Comparison of ENCODE assay signal across 35 cellular contexts in genomic region chr1:46352363-46352762, GRCh38.
"Had no signal": no experiment of that assay in that cellular context is flagged by ENCODE, and none has a peak within 500 bp of the region (broad histone marks: within the 10 kb centered on the region; RNA-seq: fewer than 3 reads in every experiment).

No MANE protein-coding gene starts in this region.

- H3K9me3 Mint-ChIP-seq: activated B cell treated with CpG ODN at 0.5 μM for 24 hours; activated CD4-positive, alpha-beta memory T cell treated with anti-CD3 and anti-CD28 coated beads for 36 hours; activated CD4-positive, alpha-beta T cell treated with anti-CD3 and anti-CD28 coated beads, Interleukin-2, amount 10 ng/mL, durations not matched to agents 24 days and 14 days; activated CD8-positive, alpha-beta T cell treated with anti-CD3 and anti-CD28 coated beads for 36 hours; activated naive CD4-positive, alpha-beta T cell treated with anti-CD3 and anti-CD28 coated beads for 36 hours; activated naive CD4-positive, alpha-beta T cell treated with anti-CD3 and anti-CD28 coated beads, Interleukin-2, amount 50 U/mL, for 72 hours; activated naive CD8-positive, alpha-beta T cell treated with anti-CD3 and anti-CD28 coated beads for 36 hours; activated T-cell treated with anti-CD3 and anti-CD28 coated beads, Interleukin-2, amount 50 U/mL, for 4 hours; activated T-cell treated with anti-CD3 and anti-CD28 coated beads, Interleukin-2, amount 50 U/mL, for 72 hours; activated T-helper 1 cell treated with anti-CD3 and anti-CD28 coated beads, Interleukin-12 subunit alpha, Interleukin-12 subunit beta, Interleukin-2, Interleukin-4 antibody, amounts not matched to agents 30 ng/mL and 10 ng/mL and 1 ng/mL, durations not matched to agents 14 hours and 24 hours and 36 hours; activated T-helper 17 cell treated with anti-CD3 and anti-CD28 coated beads, Interleukin-2, amount 50 U/mL, for 72 hours; T-helper 1 cell treated with Interleukin-12 subunit alpha and Interleukin-12 subunit beta and Interleukin-4 antibody, amounts not matched to agents 30 μg/mL and 1 μg/mL, for 36 hours had no signal

- H3K27ac ChIP-seq: adrenal gland, body of pancreas, brain microvascular endothelial cell, breast epithelium, VCaP had no signal

- H3K4me3 ChIP-seq: adrenal gland, body of pancreas, breast epithelium had no signal

- FAIRE-seq: astrocyte, TTC549 had no signal

- H3K27me3 ChIP-seq: adrenal gland, body of pancreas, brain microvascular endothelial cell, breast epithelium had no signal

- H3K4me1 ChIP-seq: body of pancreas, breast epithelium had no signal

- H3K27ac Mint-ChIP-seq: activated B cell treated with CpG ODN at 0.5 μM for 24 hours; activated CD4-positive, alpha-beta memory T cell treated with anti-CD3 and anti-CD28 coated beads for 36 hours; activated CD4-positive, alpha-beta T cell treated with anti-CD3 and anti-CD28 coated beads, Interleukin-2, amount 10 ng/mL, durations not matched to agents 24 days and 14 days; activated CD8-positive, alpha-beta T cell treated with anti-CD3 and anti-CD28 coated beads for 36 hours; activated naive CD4-positive, alpha-beta T cell treated with anti-CD3 and anti-CD28 coated beads for 36 hours; activated naive CD8-positive, alpha-beta T cell treated with anti-CD3 and anti-CD28 coated beads for 36 hours; activated T-cell treated with anti-CD3 and anti-CD28 coated beads, Interleukin-2, amount 50 U/mL, for 72 hours; activated T-helper 1 cell treated with anti-CD3 and anti-CD28 coated beads, Interleukin-12 subunit alpha, Interleukin-12 subunit beta, Interleukin-2, Interleukin-4 antibody, amounts not matched to agents 30 ng/mL and 10 ng/mL and 1 ng/mL, durations not matched to agents 14 hours and 24 hours and 36 hours; activated T-helper 17 cell treated with anti-CD3 and anti-CD28 coated beads, Interleukin-2, amount 50 U/mL, for 72 hours; T-helper 1 cell treated with Interleukin-12 subunit alpha and Interleukin-12 subunit beta and Interleukin-4 antibody, amounts not matched to agents 30 μg/mL and 1 μg/mL, for 36 hours had no signal

- DNase-seq: activated B cell treated with CpG ODN at 0.5 μM for 24 hours; activated CD4-positive, alpha-beta memory T cell treated with anti-CD3 and anti-CD28 coated beads for 36 hours; activated CD4-positive, alpha-beta T cell treated with anti-CD3 and anti-CD28 coated beads for 4 hours; activated CD4-positive, alpha-beta T cell treated with anti-CD3 and anti-CD28 coated beads, Interleukin-2, amount 10 ng/mL, durations not matched to agents 24 days and 14 days; activated CD4-positive, alpha-beta T cell treated with anti-CD3 and anti-CD28 coated beads, Interleukin-2, amount 50 U/mL, for 1 hour; activated CD4-positive, alpha-beta T cell treated with anti-CD3 and anti-CD28 coated beads, Interleukin-2, amount 50 U/mL, for 4 hours; activated CD4-positive, CD25-positive, alpha-beta regulatory T cell treated with anti-CD3 and anti-CD28 coated beads, Interleukin-2, amount 50 U/mL, for 72 hours; activated CD8-positive, alpha-beta memory T cell treated with anti-CD3 and anti-CD28 coated beads, Interleukin-2, amount 50 U/mL, for 4 hours; activated CD8-positive, alpha-beta T cell treated with anti-CD3 and anti-CD28 coated beads for 36 hours; activated effector memory CD4-positive, alpha-beta T cell treated with anti-CD3 and anti-CD28 coated beads, Interleukin-2, amount 50 U/mL, for 16 hours; activated gamma-delta T cell treated with Interleukin-2 at 50 U/mL for 16 hours; activated naive CD4-positive, alpha-beta T cell; activated naive CD4-positive, alpha-beta T cell treated with anti-CD3 and anti-CD28 coated beads for 36 hours; activated naive CD4-positive, alpha-beta T cell treated with anti-CD3 and anti-CD28 coated beads, Interleukin-2, amount 50 U/mL, for 16 hours; activated naive CD8-positive, alpha-beta T cell treated with anti-CD3 and anti-CD28 coated beads for 36 hours; activated T-cell treated with anti-CD3 and anti-CD28 coated beads for 4 hours; activated T-cell treated with anti-CD3 and anti-CD28 coated beads, Interleukin-2, amount 50 U/mL, for 1 hour; activated T-cell treated with anti-CD3 and anti-CD28 coated beads, Interleukin-2, amount 50 U/mL, for 4 hours; activated T-cell treated with anti-CD3 and anti-CD28 coated beads, Interleukin-2, amount 50 U/mL, for 72 hours; adrenal gland; amniotic stem cell; aorta; body of pancreas; brain microvascular endothelial cell; central memory CD4-positive, alpha-beta T cell; T-helper 1 cell; T-helper 9 cell had no signal

- H3K4me3 Mint-ChIP-seq: activated B cell treated with CpG ODN at 0.5 μM for 24 hours; activated CD4-positive, alpha-beta memory T cell treated with anti-CD3 and anti-CD28 coated beads for 36 hours; activated CD4-positive, alpha-beta T cell treated with anti-CD3 and anti-CD28 coated beads, Interleukin-2, amount 10 ng/mL, durations not matched to agents 24 days and 14 days; activated CD8-positive, alpha-beta T cell treated with anti-CD3 and anti-CD28 coated beads for 36 hours; activated naive CD4-positive, alpha-beta T cell treated with anti-CD3 and anti-CD28 coated beads for 36 hours; activated naive CD8-positive, alpha-beta T cell treated with anti-CD3 and anti-CD28 coated beads for 36 hours; activated T-cell treated with anti-CD3 and anti-CD28 coated beads, Interleukin-2, amount 50 U/mL, for 4 hours; activated T-cell treated with anti-CD3 and anti-CD28 coated beads, Interleukin-2, amount 50 U/mL, for 72 hours; activated T-helper 1 cell treated with anti-CD3 and anti-CD28 coated beads, Interleukin-12 subunit alpha, Interleukin-12 subunit beta, Interleukin-2, Interleukin-4 antibody, amounts not matched to agents 30 ng/mL and 10 ng/mL and 1 ng/mL, durations not matched to agents 14 hours and 24 hours and 36 hours; activated T-helper 17 cell treated with anti-CD3 and anti-CD28 coated beads, Interleukin-2, amount 50 U/mL, for 72 hours; T-helper 1 cell treated with Interleukin-12 subunit alpha and Interleukin-12 subunit beta and Interleukin-4 antibody, amounts not matched to agents 30 μg/mL and 1 μg/mL, for 36 hours had no signal

- H3K27me3 Mint-ChIP-seq: activated B cell treated with CpG ODN at 0.5 μM for 24 hours; activated CD4-positive, alpha-beta memory T cell treated with anti-CD3 and anti-CD28 coated beads for 36 hours; activated CD4-positive, alpha-beta T cell treated with anti-CD3 and anti-CD28 coated beads, Interleukin-2, amount 10 ng/mL, durations not matched to agents 24 days and 14 days; activated CD8-positive, alpha-beta T cell treated with anti-CD3 and anti-CD28 coated beads for 36 hours; activated naive CD8-positive, alpha-beta T cell treated with anti-CD3 and anti-CD28 coated beads for 36 hours; activated T-helper 17 cell treated with anti-CD3 and anti-CD28 coated beads, Interleukin-2, amount 50 U/mL, for 72 hours had no signal

- ATAC-seq: activated CD8-positive, alpha-beta T cell treated with anti-CD3 and anti-CD28 coated beads for 36 hours; activated naive CD4-positive, alpha-beta T cell treated with anti-CD3 and anti-CD28 coated beads, Interleukin-2, amount 50 U/mL, for 72 hours; activated T-cell treated with anti-CD3 and anti-CD28 coated beads, Interleukin-2, amount 50 U/mL, for 4 hours; activated T-cell treated with anti-CD3 and anti-CD28 coated beads, Interleukin-2, amount 50 U/mL, for 72 hours; activated T-helper 17 cell treated with anti-CD3 and anti-CD28 coated beads, Interleukin-2, amount 50 U/mL, for 72 hours; body of pancreas had no signal

- H3K9me3 ChIP-seq: adrenal gland, body of pancreas, breast epithelium had no signal
